Comparison of ENCODE assay signal across 10 cellular contexts in genomic region chr21:29245104-29245643, GRCh38. TPM values are rescaled to one million over a fixed set of nuclear protein-coding genes. Genes with fewer than 3 reads are reported as not detected.
A peak's percentile ranks its signal among the peaks of the same experiment; 100 is the strongest.
DNase-seq lines count a peak whose midpoint lies in the region; ATAC-seq and TF ChIP-seq lines count a peak whose summit lies in the region.
"Had no signal": no experiment of that assay in that cellular context is flagged by ENCODE, and none has a peak within 500 bp of the region (broad histone marks: within the 10 kb centered on the region; RNA-seq: fewer than 3 reads in every experiment).

No MANE protein-coding gene starts in this region.

- no peaks in the 10 kb centered on the region for H3K9me3 ChIP-seq in MM.1S (replicated peaks; ENCODE audit: insufficient read depth, low read length)
- H3K9me3 ChIP-seq in effector memory CD4-positive, alpha-beta T cell (ENCODE audit: control insufficient read depth, low read length), result no peaks in the 10 kb centered on the region

- no peaks in the 10 kb centered on the region for H3K4me1 ChIP-seq in MM.1S (ENCODE audit: low read length)
- H3K4me1 ChIP-seq in effector memory CD4-positive, alpha-beta T cell (ENCODE audit: control insufficient read depth, insufficient read depth, low read length, poor library complexity, severe bottlenecking), result no peaks in the 10 kb centered on the region

- H3K9me2 ChIP-seq in MM.1S (replicated peaks; ENCODE audit: insufficient read depth, low read length), result no peaks in the 10 kb centered on the region

- no peak overlapping the region for H3K27ac Mint-ChIP-seq in activated CD8-positive, alpha-beta memory T cell treated with anti-CD3 and anti-CD28 coated beads, Interleukin-2, amount 10 ng/mL, durations not matched to agents 7 days and 5 days
- no peak overlapping the region for H3K27ac Mint-ChIP-seq in T-helper 2 cell treated with Interferon-gamma antibody and Interleukin-4, amounts not matched to agents 5 μg/mL and 100 μg/mL, for 36 hours
- H3K27ac Mint-ChIP-seq in stimulated activated memory B cell treated with anti-CD40 and anti-IgM and Interleukin-4, amounts not matched to agents 10 μg/mL and 1 μg/mL and 100 μg/mL, for 72 hours, result peak overlapping the region; percentile 21
- H3K27ac Mint-ChIP-seq: activated naive CD4-positive, alpha-beta T cell treated with anti-CD3 and anti-CD28 coated beads, Interleukin-2, amount 50 U/mL, for 24 hours had no signal

- H3K4me2 ChIP-seq in MM.1S (ENCODE audit: low read depth, low read length), result no peak overlapping the region

- no peaks in the 10 kb centered on the region for H3K36me3 ChIP-seq in MM.1S (replicated peaks; ENCODE audit: insufficient read depth, low read length)
- no peaks in the 10 kb centered on the region for H3K36me3 ChIP-seq in effector memory CD4-positive, alpha-beta T cell (ENCODE audit: control insufficient read depth, insufficient read depth, low read length)

- CTCF ChIA-PET in activated CD8-positive, alpha-beta memory T cell treated with anti-CD3 and anti-CD28 coated beads, Interleukin-2, amount 10 ng/mL, durations not matched to agents 7 days and 5 days (lab: Charles Lee), result interaction anchor here (1.4 kb wide), 1 partner anchor 98 kb away, joined by 3 read pairs; no protein-coding TSS in a partner anchor

- H3K27me3 Mint-ChIP-seq in activated CD8-positive, alpha-beta memory T cell treated with anti-CD3 and anti-CD28 coated beads, Interleukin-2, amount 10 ng/mL, durations not matched to agents 7 days and 5 days, result peaks cover 38% of the 10 kb centered on the region
- H3K27me3 Mint-ChIP-seq in T-helper 2 cell treated with Interferon-gamma antibody and Interleukin-4, amounts not matched to agents 5 μg/mL and 100 μg/mL, for 36 hours (ENCODE audit: low read depth), result peaks cover 16% of the 10 kb centered on the region
- no peaks in the 10 kb centered on the region for H3K27me3 Mint-ChIP-seq in stimulated activated memory B cell treated with anti-CD40 and anti-IgM and Interleukin-4, amounts not matched to agents 10 μg/mL and 1 μg/mL and 100 μg/mL, for 72 hours
- H3K27me3 Mint-ChIP-seq: activated naive CD4-positive, alpha-beta T cell treated with anti-CD3 and anti-CD28 coated beads, Interleukin-2, amount 50 U/mL, for 24 hours had no signal

- TF ChIP-seq CTCF in MM.1S (IDR thresholded peaks at IDR 0.05; ENCODE audit: low read length), result no peak
- no peak for TF ChIP-seq CTCF in omental fat pad (IDR thresholded peaks at IDR 0.05)

- peaks cover 6% of the 10 kb centered on the region for H3K9me3 Mint-ChIP-seq in activated CD8-positive, alpha-beta memory T cell treated with anti-CD3 and anti-CD28 coated beads, Interleukin-2, amount 10 ng/mL, durations not matched to agents 7 days and 5 days (ENCODE audit: low read depth)
- H3K9me3 Mint-ChIP-seq in T-helper 2 cell treated with Interferon-gamma antibody and Interleukin-4, amounts not matched to agents 5 μg/mL and 100 μg/mL, for 36 hours, result no peaks in the 10 kb centered on the region
- H3K9me3 Mint-ChIP-seq in stimulated activated memory B cell treated with anti-CD40 and anti-IgM and Interleukin-4, amounts not matched to agents 10 μg/mL and 1 μg/mL and 100 μg/mL, for 72 hours, result peaks cover 4% of the 10 kb centered on the region
- H3K9me3 Mint-ChIP-seq: activated naive CD4-positive, alpha-beta T cell treated with anti-CD3 and anti-CD28 coated beads, Interleukin-2, amount 50 U/mL, for 24 hours had no signal

- H3K27ac ChIP-seq in MM.1S (ENCODE audit: low read length), result no peak overlapping the region
- H3K27ac ChIP-seq in effector memory CD4-positive, alpha-beta T cell (ENCODE audit: insufficient read depth, low read length, poor library complexity, severe bottlenecking), result no peak overlapping the region
- H3K27ac ChIP-seq: C4-2B had no signal

- no peaks in the 10 kb centered on the region for H3K79me2 ChIP-seq in MM.1S (ENCODE audit: low read length)

- DNase-seq in activated CD8-positive, alpha-beta memory T cell treated with anti-CD3 and anti-CD28 coated beads, Interleukin-2, amount 10 ng/mL, durations not matched to agents 7 days and 5 days, result peak; percentile 49
- DNase-seq in activated CD8-positive, alpha-beta memory T cell treated with anti-CD3 and anti-CD28 coated beads for 24 hours, result no peak
- DNase-seq in T-helper 2 cell treated with Interferon-gamma antibody and Interleukin-4, amounts not matched to agents 5 μg/mL and 100 μg/mL, for 36 hours (ENCODE audit: low spot score), result peak; percentile 74
- no peak for DNase-seq in MM.1S
- DNase-seq in effector memory CD4-positive, alpha-beta T cell, result no peak
- no peak for DNase-seq in omental fat pad (ENCODE audit: low spot score)

- no peak overlapping the region for H3K4me3 Mint-ChIP-seq in activated CD8-positive, alpha-beta memory T cell treated with anti-CD3 and anti-CD28 coated beads, Interleukin-2, amount 10 ng/mL, durations not matched to agents 7 days and 5 days
- H3K4me3 Mint-ChIP-seq in T-helper 2 cell treated with Interferon-gamma antibody and Interleukin-4, amounts not matched to agents 5 μg/mL and 100 μg/mL, for 36 hours, result no peak overlapping the region
- H3K4me3 Mint-ChIP-seq in stimulated activated memory B cell treated with anti-CD40 and anti-IgM and Interleukin-4, amounts not matched to agents 10 μg/mL and 1 μg/mL and 100 μg/mL, for 72 hours, result no peak overlapping the region
- H3K4me3 Mint-ChIP-seq: activated naive CD4-positive, alpha-beta T cell treated with anti-CD3 and anti-CD28 coated beads, Interleukin-2, amount 50 U/mL, for 24 hours had no signal

- ATAC-seq in activated CD8-positive, alpha-beta memory T cell treated with anti-CD3 and anti-CD28 coated beads, Interleukin-2, amount 10 ng/mL, durations not matched to agents 7 days and 5 days, result peak; percentile 76
- ATAC-seq in HG02623 (IDR thresholded peaks at IDR 0.05; ENCODE audit: unreplicated experiment) (peak; percentile 78), omental fat pad (ENCODE audit: low FRiP score) (no peak)
- peak; percentile 76 for ATAC-seq in stimulated activated memory B cell treated with anti-CD40 and anti-IgM and Interleukin-4, amounts not matched to agents 10 μg/mL and 1 μg/mL and 100 μg/mL, for 72 hours

- H3K4me1 Mint-ChIP-seq in activated CD8-positive, alpha-beta memory T cell treated with anti-CD3 and anti-CD28 coated beads, Interleukin-2, amount 10 ng/mL, durations not matched to agents 7 days and 5 days, result peaks cover 14% of the 10 kb centered on the region
- H3K4me1 Mint-ChIP-seq in T-helper 2 cell treated with Interferon-gamma antibody and Interleukin-4, amounts not matched to agents 5 μg/mL and 100 μg/mL, for 36 hours (ENCODE audit: low read depth), result peaks cover 6% of the 10 kb centered on the region
- peaks cover 12% of the 10 kb centered on the region for H3K4me1 Mint-ChIP-seq in stimulated activated memory B cell treated with anti-CD40 and anti-IgM and Interleukin-4, amounts not matched to agents 10 μg/mL and 1 μg/mL and 100 μg/mL, for 72 hours

- H4K20me1 ChIP-seq in MM.1S (ENCODE audit: insufficient read depth, low read length), result no peaks in the 10 kb centered on the region

- no peaks in the 10 kb centered on the region for H3K27me3 ChIP-seq in MM.1S (replicated peaks; ENCODE audit: insufficient read depth, low read length)
- no peaks in the 10 kb centered on the region for H3K27me3 ChIP-seq in effector memory CD4-positive, alpha-beta T cell (replicated peaks; ENCODE audit: control insufficient read depth, insufficient read depth, low read length, poor library complexity, severe bottlenecking)

- no peak overlapping the region for H3K4me3 ChIP-seq in MM.1S (ENCODE audit: low read length)
- no peak overlapping the region for H3K4me3 ChIP-seq in effector memory CD4-positive, alpha-beta T cell (ENCODE audit: insufficient read depth, low read depth, low read length, poor library complexity, severe bottlenecking)

- peaks cover 3% of the 10 kb centered on the region for H3K36me3 Mint-ChIP-seq in activated CD8-positive, alpha-beta memory T cell treated with anti-CD3 and anti-CD28 coated beads, Interleukin-2, amount 10 ng/mL, durations not matched to agents 7 days and 5 days
- no peaks in the 10 kb centered on the region for H3K36me3 Mint-ChIP-seq in T-helper 2 cell treated with Interferon-gamma antibody and Interleukin-4, amounts not matched to agents 5 μg/mL and 100 μg/mL, for 36 hours (ENCODE audit: low read depth)
- no peaks in the 10 kb centered on the region for H3K36me3 Mint-ChIP-seq in stimulated activated memory B cell treated with anti-CD40 and anti-IgM and Interleukin-4, amounts not matched to agents 10 μg/mL and 1 μg/mL and 100 μg/mL, for 72 hours
- H3K36me3 Mint-ChIP-seq: activated naive CD4-positive, alpha-beta T cell treated with anti-CD3 and anti-CD28 coated beads, Interleukin-2, amount 50 U/mL, for 24 hours had no signal

- no peak overlapping the region for H2AFZ ChIP-seq in MM.1S (ENCODE audit: low read length)

- H3F3A ChIP-seq in MM.1S (ENCODE audit: insufficient read depth, low read length), result no peaks in the 10 kb centered on the region

- H3K9ac ChIP-seq in MM.1S (ENCODE audit: low read length), result no peak overlapping the region

RNA-seq across cellular contexts. Expression of gene BACH1, which starts 53.5 kb away (rescaled TPM):
- total RNA-seq in activated CD8-positive, alpha-beta memory T cell treated with anti-CD3 and anti-CD28 coated beads, Interleukin-2, amount 10 ng/mL, durations not matched to agents 7 days and 5 days, result 10 to 100 TPM; 19.1 to 22.1 TPM
- total RNA-seq in omental fat pad, result 100 to 1,000 TPM in 1 of 4 donors, 10 to 100 TPM in 3; 35.0 to 101 (median 49.8) TPM

Comparison
In these comparisons a context has a peak if more than half of its experiments do, and no peak if none do; other contexts are left out.
1. DNase-seq: peak in activated CD8-positive, alpha-beta memory T cell treated with anti-CD3 and anti-CD28 coated beads, Interleukin-2, amount 10 ng/mL, durations not matched to agents 7 days and 5 days (single experiment) and T-helper 2 cell treated with Interferon-gamma antibody and Interleukin-4, amounts not matched to agents 5 μg/mL and 100 μg/mL, for 36 hours (single experiment); none in activated CD8-positive, alpha-beta memory T cell treated with anti-CD3 and anti-CD28 coated beads for 24 hours (single experiment), MM.1S (single experiment), effector memory CD4-positive, alpha-beta T cell (0 of 3) and omental fat pad (single experiment).